In genomic region chr3:15539066-15539465, GRCh38 we compare ENCODE assay signal across 23 cellular contexts. TPM values are rescaled to one million over a fixed set of nuclear protein-coding genes. Genes with fewer than 3 reads are reported as not detected.
A peak's percentile ranks its signal among the peaks of the same experiment; 100 is the strongest.
DNase-seq lines count a peak whose midpoint lies in the region; ATAC-seq, FAIRE-seq and TF ChIP-seq lines count a peak whose summit lies in the region.
"Had no signal": no experiment of that assay in that cellular context is flagged by ENCODE, and none has a peak within 500 bp of the region (broad histone marks: within the 10 kb centered on the region; RNA-seq: fewer than 3 reads in every experiment).

No MANE protein-coding gene starts in this region.

- no peak for DNase-seq in T-helper 2 cell treated with Interferon-gamma antibody and Interleukin-4, amounts not matched to agents 5 μg/mL and 100 μg/mL, for 36 hours (ENCODE audit: low spot score)
- DNase-seq in T-helper 2 cell (no peak), D341Med (ENCODE audit: low spot score) (peak; percentile 64), WERI-Rb-1 (peak; percentile 16), HTR-8/SVneo (ENCODE audit: insufficient read length, low spot score) (no peak), SKM-1 (lab: John Stamatoyannopoulos, UW; ENCODE audit: unreplicated experiment) (no peak)
- no peak for DNase-seq in naive thymus-derived CD4-positive, alpha-beta T cell
- DNase-seq in naive thymus-derived CD8-positive, alpha-beta T cell, result no peak
- DNase-seq: KG1, NCI-H1105 treated with DMSO at 0.1 percent for 48 hours, NCI-H2029 treated with DMSO at 0.1 percent for 48 hours, NCI-H526 treated with DMSO at 0.1 percent for 48 hours, PC-9, RPMI8226, SHP77 treated with DMSO at 0.1 percent for 48 hours had no signal

- H3K27ac ChIP-seq in WERI-Rb-1, result no peak overlapping the region
- H3K27ac ChIP-seq in naive thymus-derived CD4-positive, alpha-beta T cell (ENCODE audit: low read depth, low read length), result no peak overlapping the region
- H3K27ac ChIP-seq: C4-2B, PC-9, SK-N-MC had no signal

- POLR2A ChIA-PET in naive thymus-derived CD4-positive, alpha-beta T cell (lab: Charles Lee), result no interaction called here
- POLR2A ChIA-PET in naive thymus-derived CD8-positive, alpha-beta T cell (lab: Charles Lee), result no interaction called here

- no peak overlapping the region for H3K27ac Mint-ChIP-seq in T-helper 2 cell treated with Interferon-gamma antibody and Interleukin-4, amounts not matched to agents 5 μg/mL and 100 μg/mL, for 36 hours
- peak overlapping the region in 5 of 9 donors; percentile 4 to 83 (median 44) for H3K27ac Mint-ChIP-seq in naive thymus-derived CD4-positive, alpha-beta T cell
- H3K27ac Mint-ChIP-seq in naive thymus-derived CD8-positive, alpha-beta T cell, result peak overlapping the region in 2 of 10 donors; percentile 13 to 69
- H3K27ac Mint-ChIP-seq: GM23338 had no signal

- intact Hi-C loops in naive thymus-derived CD4-positive, alpha-beta T cell (cut with micrococcal nuclease), result loop anchor here in 1 of 2 donors (5.0 kb wide), 3 partner anchors 37 to 1613 kb away; partner anchors contain the start of genes EAF1 and METTL6

- CTCF ChIA-PET in naive thymus-derived CD4-positive, alpha-beta T cell (lab: Charles Lee), result interaction anchor here (0.5 kb wide), 1 partner anchor 753 kb away, joined by 4 read pairs; no protein-coding TSS in a partner anchor

- no peaks in the 10 kb centered on the region for H3K9me3 Mint-ChIP-seq in T-helper 2 cell treated with Interferon-gamma antibody and Interleukin-4, amounts not matched to agents 5 μg/mL and 100 μg/mL, for 36 hours
- peaks cover 0 to 3% (median 0%) of the 10 kb centered on the region in 11 donors for H3K9me3 Mint-ChIP-seq in naive thymus-derived CD4-positive, alpha-beta T cell
- H3K9me3 Mint-ChIP-seq in naive thymus-derived CD8-positive, alpha-beta T cell, result no peaks in the 10 kb centered on the region
- H3K9me3 Mint-ChIP-seq: GM23338 had no signal

- H3K27me3 ChIP-seq in WERI-Rb-1 (ENCODE audit: insufficient read depth, low read depth, severe bottlenecking), result no peaks in the 10 kb centered on the region
- H3K27me3 ChIP-seq in naive thymus-derived CD4-positive, alpha-beta T cell (ENCODE audit: control insufficient read depth in 2 of 2, insufficient read depth in 2 of 2, low read length in 2 of 2), result no peaks in the 10 kb centered on the region

- peaks cover 66% of the 10 kb centered on the region for H3K4me1 Mint-ChIP-seq in T-helper 2 cell treated with Interferon-gamma antibody and Interleukin-4, amounts not matched to agents 5 μg/mL and 100 μg/mL, for 36 hours (ENCODE audit: low read depth)
- H3K4me1 Mint-ChIP-seq in naive thymus-derived CD4-positive, alpha-beta T cell, result peaks cover 35 to 64% (median 44%) of the 10 kb centered on the region in 7 donors
- H3K4me1 Mint-ChIP-seq in naive thymus-derived CD8-positive, alpha-beta T cell, result peaks cover 21 to 45% (median 42%) of the 10 kb centered on the region in 4 donors
- H3K4me1 Mint-ChIP-seq: GM23338 had no signal

- peaks cover 33 to 34% of the 10 kb centered on the region in 2 donors for H3K4me1 ChIP-seq in naive thymus-derived CD4-positive, alpha-beta T cell (ENCODE audit: control insufficient read depth in 2 of 2, insufficient read depth in 2 of 2, low read length in 2 of 2)
- H3K4me1 ChIP-seq: HAP-1 had no signal

- H3K9me3 ChIP-seq in WERI-Rb-1 (ENCODE audit: severe bottlenecking), result no peaks in the 10 kb centered on the region
- H3K9me3 ChIP-seq in naive thymus-derived CD4-positive, alpha-beta T cell (ENCODE audit: control insufficient read depth in 2 of 3, low read length in 3 of 3), result no peaks in the 10 kb centered on the region
- H3K9me3 ChIP-seq: HAP-1 had no signal

- peak overlapping the region; percentile 12 for H3K4me3 Mint-ChIP-seq in T-helper 2 cell treated with Interferon-gamma antibody and Interleukin-4, amounts not matched to agents 5 μg/mL and 100 μg/mL, for 36 hours
- H3K4me3 Mint-ChIP-seq in naive thymus-derived CD4-positive, alpha-beta T cell, result peak overlapping the region in 2 of 10 donors; percentile 0 to 60
- H3K4me3 Mint-ChIP-seq in naive thymus-derived CD8-positive, alpha-beta T cell, result no peak overlapping the region
- H3K4me3 Mint-ChIP-seq: GM23338 had no signal

- no peak for ATAC-seq in naive thymus-derived CD4-positive, alpha-beta T cell
- ATAC-seq in naive thymus-derived CD8-positive, alpha-beta T cell, result no peak
- ATAC-seq: GM23338 had no signal

- no peaks in the 10 kb centered on the region for H3K36me3 ChIP-seq in WERI-Rb-1
- no peaks in the 10 kb centered on the region for H3K36me3 ChIP-seq in naive thymus-derived CD4-positive, alpha-beta T cell (ENCODE audit: control insufficient read depth in 2 of 3, insufficient read depth in 3 of 3, low read length in 3 of 3)
- H3K36me3 ChIP-seq: HAP-1 had no signal

- FAIRE-seq in HTR-8/SVneo (lab: Jason Lieb, UNC), result no peak
- FAIRE-seq: A204.1, GM12892, GM18507 had no signal

- no peak overlapping the region for H3K4me3 ChIP-seq in WERI-Rb-1 (ENCODE audit: low read depth, low read length)
- no peak overlapping the region for H3K4me3 ChIP-seq in naive thymus-derived CD4-positive, alpha-beta T cell (ENCODE audit: low read length)
- H3K4me3 ChIP-seq: GM23338, HAP-1, PC-9, SK-N-MC had no signal

- TF ChIP-seq CTCF in WERI-Rb-1 (IDR thresholded peaks at IDR 0.05; ENCODE audit: low read depth, low read length), result no peak

- no peaks in the 10 kb centered on the region for H3K27me3 Mint-ChIP-seq in T-helper 2 cell treated with Interferon-gamma antibody and Interleukin-4, amounts not matched to agents 5 μg/mL and 100 μg/mL, for 36 hours (ENCODE audit: low read depth)
- no peaks in the 10 kb centered on the region for H3K27me3 Mint-ChIP-seq in naive thymus-derived CD4-positive, alpha-beta T cell
- H3K27me3 Mint-ChIP-seq in naive thymus-derived CD8-positive, alpha-beta T cell, result no peaks in the 10 kb centered on the region

- peaks cover 26% of the 10 kb centered on the region for H3K36me3 Mint-ChIP-seq in T-helper 2 cell treated with Interferon-gamma antibody and Interleukin-4, amounts not matched to agents 5 μg/mL and 100 μg/mL, for 36 hours (ENCODE audit: low read depth)
- peaks cover 0 to 33% (median 0%) of the 10 kb centered on the region in 5 donors for H3K36me3 Mint-ChIP-seq in naive thymus-derived CD4-positive, alpha-beta T cell
- H3K36me3 Mint-ChIP-seq in naive thymus-derived CD8-positive, alpha-beta T cell, result peaks cover 0 to under 1% (median 0%) of the 10 kb centered on the region in 3 donors

RNA-seq across cellular contexts. Expression of gene COLQ, which starts 17.6 kb away (rescaled TPM):
- total RNA-seq in naive thymus-derived CD4-positive, alpha-beta T cell, result 1 to 10 TPM; 3.1 to 6.6 (median 4.9) TPM
- under 1 TPM; 0.26 TPM for polyA plus RNA-seq in naive thymus-derived CD4-positive, alpha-beta T cell
- 1 to 10 TPM; 2.9 to 3.4 TPM for total RNA-seq in naive thymus-derived CD8-positive, alpha-beta T cell
- under 1 TPM in 2 of 3 donors, not detected in 1; 0.09 to 0.15 TPM for polyA plus RNA-seq in naive thymus-derived CD8-positive, alpha-beta T cell
- total RNA-seq: HT1080 had no signal

Comparison
In these comparisons a context has a peak if more than half of its experiments do, and no peak if none do; other contexts are left out.
1. DNase-seq: peak in D341Med (single experiment) and WERI-Rb-1 (single experiment); none in T-helper 2 cell treated with Interferon-gamma antibody and Interleukin-4, amounts not matched to agents 5 μg/mL and 100 μg/mL, for 36 hours (single experiment), T-helper 2 cell (0 of 5), naive thymus-derived CD4-positive, alpha-beta T cell (0 of 9), HTR-8/SVneo (single experiment), SKM-1 (single experiment) and naive thymus-derived CD8-positive, alpha-beta T cell (0 of 10).